ENCODE assay signal across 1 cellular context in the genomic region with DNA sequence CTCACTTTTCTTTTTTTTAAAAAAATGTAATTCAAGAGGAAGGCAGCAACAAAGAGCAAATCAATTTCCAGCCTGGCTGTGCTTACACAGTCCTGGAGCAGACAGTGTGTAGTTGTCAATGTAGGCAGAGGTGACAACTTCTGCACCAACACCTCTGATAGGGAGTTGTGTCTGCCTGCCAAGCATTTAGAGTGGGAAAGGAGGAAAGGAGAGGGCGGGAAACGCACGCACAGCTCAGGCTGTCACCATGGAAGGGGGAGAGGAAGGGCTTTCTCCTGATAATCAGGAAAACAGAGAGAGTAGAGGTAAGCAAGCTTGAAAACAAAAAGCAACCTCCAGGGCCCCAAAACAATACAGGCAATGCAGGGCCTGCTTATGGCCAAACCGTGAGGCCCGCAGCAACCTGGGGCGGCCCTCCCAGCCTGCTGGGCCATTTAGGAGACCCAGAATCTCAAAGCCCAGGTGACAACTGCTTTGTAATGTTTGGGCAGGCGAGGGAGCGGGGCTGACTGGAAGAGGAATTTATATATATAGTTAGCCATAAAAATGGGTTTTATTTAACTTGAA.
TF ChIP-seq lines count a peak whose summit lies in the region.

No MANE protein-coding gene starts in this region.

TF ChIP-seq in GM23338, 12 proteins besides CTCF, POLR2A, EP300 and RAD21:
- TF ChIP-seq ZNF331 (CRISPR knock-in tag; IDR thresholded peaks at IDR 0.05; ENCODE audit: low read depth): no peak
- TF ChIP-seq, protein P1, sequence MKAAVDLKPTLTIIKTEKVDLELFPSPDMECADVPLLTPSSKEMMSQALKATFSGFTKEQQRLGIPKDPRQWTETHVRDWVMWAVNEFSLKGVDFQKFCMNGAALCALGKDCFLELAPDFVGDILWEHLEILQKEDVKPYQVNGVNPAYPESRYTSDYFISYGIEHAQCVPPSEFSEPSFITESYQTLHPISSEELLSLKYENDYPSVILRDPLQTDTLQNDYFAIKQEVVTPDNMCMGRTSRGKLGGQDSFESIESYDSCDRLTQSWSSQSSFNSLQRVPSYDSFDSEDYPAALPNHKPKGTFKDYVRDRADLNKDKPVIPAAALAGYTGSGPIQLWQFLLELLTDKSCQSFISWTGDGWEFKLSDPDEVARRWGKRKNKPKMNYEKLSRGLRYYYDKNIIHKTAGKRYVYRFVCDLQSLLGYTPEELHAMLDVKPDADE (IDR thresholded peaks at IDR 0.05): no peak
- no peak for TF ChIP-seq STAT1 (IDR thresholded peaks at IDR 0.05; ENCODE audit: unreplicated experiment)
- TF ChIP-seq JUNB (IDR thresholded peaks at IDR 0.05; ENCODE audit: unreplicated experiment): no peak
- TF ChIP-seq, protein P2, sequence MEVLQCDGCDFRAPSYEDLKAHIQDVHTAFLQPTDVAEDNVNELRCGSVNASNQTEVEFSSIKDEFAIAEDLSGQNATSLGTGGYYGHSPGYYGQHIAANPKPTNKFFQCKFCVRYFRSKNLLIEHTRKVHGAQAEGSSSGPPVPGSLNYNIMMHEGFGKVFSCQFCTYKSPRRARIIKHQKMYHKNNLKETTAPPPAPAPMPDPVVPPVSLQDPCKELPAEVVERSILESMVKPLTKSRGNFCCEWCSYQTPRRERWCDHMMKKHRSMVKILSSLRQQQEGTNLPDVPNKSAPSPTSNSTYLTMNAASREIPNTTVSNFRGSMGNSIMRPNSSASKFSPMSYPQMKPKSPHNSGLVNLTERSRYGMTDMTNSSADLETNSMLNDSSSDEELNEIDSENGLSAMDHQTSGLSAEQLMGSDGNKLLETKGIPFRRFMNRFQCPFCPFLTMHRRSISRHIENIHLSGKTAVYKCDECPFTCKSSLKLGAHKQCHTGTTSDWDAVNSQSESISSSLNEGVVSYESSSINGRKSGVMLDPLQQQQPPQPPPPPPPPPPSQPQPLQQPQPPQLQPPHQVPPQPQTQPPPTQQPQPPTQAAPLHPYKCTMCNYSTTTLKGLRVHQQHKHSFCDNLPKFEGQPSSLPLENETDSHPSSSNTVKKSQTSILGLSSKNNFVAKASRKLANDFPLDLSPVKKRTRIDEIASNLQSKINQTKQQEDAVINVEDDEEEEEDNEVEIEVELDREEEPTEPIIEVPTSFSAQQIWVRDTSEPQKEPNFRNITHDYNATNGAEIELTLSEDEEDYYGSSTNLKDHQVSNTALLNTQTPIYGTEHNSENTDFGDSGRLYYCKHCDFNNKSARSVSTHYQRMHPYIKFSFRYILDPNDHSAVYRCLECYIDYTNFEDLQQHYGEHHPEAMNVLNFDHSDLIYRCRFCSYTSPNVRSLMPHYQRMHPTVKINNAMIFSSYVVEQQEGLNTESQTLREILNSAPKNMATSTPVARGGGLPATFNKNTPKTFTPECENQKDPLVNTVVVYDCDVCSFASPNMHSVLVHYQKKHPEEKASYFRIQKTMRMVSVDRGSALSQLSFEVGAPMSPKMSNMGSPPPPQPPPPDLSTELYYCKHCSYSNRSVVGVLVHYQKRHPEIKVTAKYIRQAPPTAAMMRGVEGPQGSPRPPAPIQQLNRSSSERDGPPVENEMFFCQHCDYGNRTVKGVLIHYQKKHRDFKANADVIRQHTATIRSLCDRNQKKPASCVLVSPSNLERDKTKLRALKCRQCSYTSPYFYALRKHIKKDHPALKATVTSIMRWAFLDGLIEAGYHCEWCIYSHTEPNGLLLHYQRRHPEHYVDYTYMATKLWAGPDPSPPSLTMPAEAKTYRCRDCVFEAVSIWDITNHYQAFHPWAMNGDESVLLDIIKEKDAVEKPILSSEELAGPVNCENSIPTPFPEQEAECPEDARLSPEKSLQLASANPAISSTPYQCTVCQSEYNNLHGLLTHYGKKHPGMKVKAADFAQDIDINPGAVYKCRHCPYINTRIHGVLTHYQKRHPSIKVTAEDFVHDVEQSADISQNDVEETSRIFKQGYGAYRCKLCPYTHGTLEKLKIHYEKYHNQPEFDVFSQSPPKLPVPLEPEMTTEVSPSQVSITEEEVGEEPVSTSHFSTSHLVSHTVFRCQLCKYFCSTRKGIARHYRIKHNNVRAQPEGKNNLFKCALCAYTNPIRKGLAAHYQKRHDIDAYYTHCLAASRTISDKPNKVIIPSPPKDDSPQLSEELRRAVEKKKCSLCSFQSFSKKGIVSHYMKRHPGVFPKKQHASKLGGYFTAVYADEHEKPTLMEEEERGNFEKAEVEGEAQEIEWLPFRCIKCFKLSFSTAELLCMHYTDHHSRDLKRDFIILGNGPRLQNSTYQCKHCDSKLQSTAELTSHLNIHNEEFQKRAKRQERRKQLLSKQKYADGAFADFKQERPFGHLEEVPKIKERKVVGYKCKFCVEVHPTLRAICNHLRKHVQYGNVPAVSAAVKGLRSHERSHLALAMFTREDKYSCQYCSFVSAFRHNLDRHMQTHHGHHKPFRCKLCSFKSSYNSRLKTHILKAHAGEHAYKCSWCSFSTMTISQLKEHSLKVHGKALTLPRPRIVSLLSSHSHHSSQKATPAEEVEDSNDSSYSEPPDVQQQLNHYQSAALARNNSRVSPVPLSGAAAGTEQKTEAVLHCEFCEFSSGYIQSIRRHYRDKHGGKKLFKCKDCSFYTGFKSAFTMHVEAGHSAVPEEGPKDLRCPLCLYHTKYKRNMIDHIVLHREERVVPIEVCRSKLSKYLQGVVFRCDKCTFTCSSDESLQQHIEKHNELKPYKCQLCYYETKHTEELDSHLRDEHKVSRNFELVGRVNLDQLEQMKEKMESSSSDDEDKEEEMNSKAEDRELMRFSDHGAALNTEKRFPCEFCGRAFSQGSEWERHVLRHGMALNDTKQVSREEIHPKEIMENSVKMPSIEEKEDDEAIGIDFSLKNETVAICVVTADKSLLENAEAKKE (CRISPR knock-in tag; IDR thresholded peaks at IDR 0.05): no peak
- TF ChIP-seq, protein P3, sequence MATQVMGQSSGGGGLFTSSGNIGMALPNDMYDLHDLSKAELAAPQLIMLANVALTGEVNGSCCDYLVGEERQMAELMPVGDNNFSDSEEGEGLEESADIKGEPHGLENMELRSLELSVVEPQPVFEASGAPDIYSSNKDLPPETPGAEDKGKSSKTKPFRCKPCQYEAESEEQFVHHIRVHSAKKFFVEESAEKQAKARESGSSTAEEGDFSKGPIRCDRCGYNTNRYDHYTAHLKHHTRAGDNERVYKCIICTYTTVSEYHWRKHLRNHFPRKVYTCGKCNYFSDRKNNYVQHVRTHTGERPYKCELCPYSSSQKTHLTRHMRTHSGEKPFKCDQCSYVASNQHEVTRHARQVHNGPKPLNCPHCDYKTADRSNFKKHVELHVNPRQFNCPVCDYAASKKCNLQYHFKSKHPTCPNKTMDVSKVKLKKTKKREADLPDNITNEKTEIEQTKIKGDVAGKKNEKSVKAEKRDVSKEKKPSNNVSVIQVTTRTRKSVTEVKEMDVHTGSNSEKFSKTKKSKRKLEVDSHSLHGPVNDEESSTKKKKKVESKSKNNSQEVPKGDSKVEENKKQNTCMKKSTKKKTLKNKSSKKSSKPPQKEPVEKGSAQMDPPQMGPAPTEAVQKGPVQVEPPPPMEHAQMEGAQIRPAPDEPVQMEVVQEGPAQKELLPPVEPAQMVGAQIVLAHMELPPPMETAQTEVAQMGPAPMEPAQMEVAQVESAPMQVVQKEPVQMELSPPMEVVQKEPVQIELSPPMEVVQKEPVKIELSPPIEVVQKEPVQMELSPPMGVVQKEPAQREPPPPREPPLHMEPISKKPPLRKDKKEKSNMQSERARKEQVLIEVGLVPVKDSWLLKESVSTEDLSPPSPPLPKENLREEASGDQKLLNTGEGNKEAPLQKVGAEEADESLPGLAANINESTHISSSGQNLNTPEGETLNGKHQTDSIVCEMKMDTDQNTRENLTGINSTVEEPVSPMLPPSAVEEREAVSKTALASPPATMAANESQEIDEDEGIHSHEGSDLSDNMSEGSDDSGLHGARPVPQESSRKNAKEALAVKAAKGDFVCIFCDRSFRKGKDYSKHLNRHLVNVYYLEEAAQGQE (IDR thresholded peaks at IDR 0.05; ENCODE audit: unreplicated experiment): no peak
- TF ChIP-seq NANOG (IDR thresholded peaks at IDR 0.05; ENCODE audit: borderline replicate concordance): no peak
- TF ChIP-seq EZH2 (IDR thresholded peaks at IDR 0.05; ENCODE audit: low read depth, unreplicated experiment): no peak
- TF ChIP-seq EZH2phosphoT487 (IDR thresholded peaks at IDR 0.05; ENCODE audit: unreplicated experiment): no peak
- no peak for TF ChIP-seq ZNF114 (CRISPR knock-in tag; IDR thresholded peaks at IDR 0.05)
- TF ChIP-seq POLR2AphosphoS5 (IDR thresholded peaks at IDR 0.05; ENCODE audit: low read depth): no peak
- no peak for TF ChIP-seq CREB1 (CRISPR knock-in tag; IDR thresholded peaks at IDR 0.05; ENCODE audit: low read depth)
